ENCODE assay signal across 24 cellular contexts in the genomic region with DNA sequence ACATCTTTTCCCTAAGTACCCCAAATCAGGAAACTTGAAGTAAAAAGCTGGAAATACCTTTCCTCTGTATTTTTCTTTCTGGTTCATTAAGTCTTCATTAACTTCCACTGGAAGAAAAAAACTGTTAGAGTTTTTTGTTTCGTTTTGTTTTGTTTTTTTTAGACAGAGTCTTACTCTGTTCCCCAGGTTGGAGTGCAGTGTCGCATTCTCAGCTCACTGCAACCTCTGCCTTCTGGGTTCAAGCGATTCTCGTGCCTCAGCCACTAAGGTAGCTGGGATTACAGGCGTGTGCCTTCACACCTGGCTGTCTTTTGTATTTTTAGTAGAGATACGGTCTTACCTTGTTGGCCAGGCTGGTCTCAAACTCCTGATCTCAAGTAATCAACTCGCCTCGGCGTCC.
"Had no signal": no experiment of that assay in that cellular context is flagged by ENCODE, and none has a peak within 500 bp of the region (broad histone marks: within the 10 kb centered on the region; RNA-seq: fewer than 3 reads in every experiment).

No MANE protein-coding gene starts in this region.

- H3K9me3 ChIP-seq: esophagus squamous epithelium, gastrocnemius medialis, heart right ventricle, lower lobe of right lung, mucosa of descending colon had no signal

- H3K9me3 Mint-ChIP-seq: endodermal cell, mesothelial cell of epicardium had no signal

- ATAC-seq: esophagus mucosa, gastrocnemius medialis, heart right ventricle, left cardiac atrium, left lobe of liver, left ventricle myocardium superior, lower lobe of right lung, mucosa of descending colon had no signal

- H3K4me1 Mint-ChIP-seq: endodermal cell, mesothelial cell of epicardium had no signal

- H3K27ac Mint-ChIP-seq: endodermal cell, mesothelial cell of epicardium had no signal

- DNase-seq: dermis blood vessel endothelial cell; dorsolateral prefrontal cortex; effector CD4-positive, alpha-beta T cell; effector memory CD4-positive, alpha-beta T cell; endodermal cell; erythroblast; esophagus squamous epithelium; foreskin fibroblast; foreskin melanocyte; gastrocnemius medialis; glutamatergic neuron; head of caudate nucleus; heart right ventricle; hippocampal formation; left cardiac atrium; left ventricle myocardium superior; lower lobe of right lung; mesenchymal stem cell; mucosa of descending colon had no signal

- H3K4me3 ChIP-seq: coronary artery, dorsolateral prefrontal cortex, esophagus squamous epithelium, gastrocnemius medialis, heart right ventricle, lower lobe of right lung, mucosa of descending colon had no signal

- H3K4me1 ChIP-seq: gastrocnemius medialis, lower lobe of right lung had no signal

- H3K27ac ChIP-seq: coronary artery, dorsolateral prefrontal cortex, epithelial cell of prostate, esophagus squamous epithelium, gastrocnemius medialis, heart right ventricle, lower lobe of right lung had no signal

- H3K27me3 ChIP-seq: dorsolateral prefrontal cortex, esophagus squamous epithelium, gastrocnemius medialis, heart right ventricle had no signal

- H3K4me3 Mint-ChIP-seq: endodermal cell, mesothelial cell of epicardium had no signal
